ENCODE assay signal across 25 cellular contexts in the genomic region with DNA sequence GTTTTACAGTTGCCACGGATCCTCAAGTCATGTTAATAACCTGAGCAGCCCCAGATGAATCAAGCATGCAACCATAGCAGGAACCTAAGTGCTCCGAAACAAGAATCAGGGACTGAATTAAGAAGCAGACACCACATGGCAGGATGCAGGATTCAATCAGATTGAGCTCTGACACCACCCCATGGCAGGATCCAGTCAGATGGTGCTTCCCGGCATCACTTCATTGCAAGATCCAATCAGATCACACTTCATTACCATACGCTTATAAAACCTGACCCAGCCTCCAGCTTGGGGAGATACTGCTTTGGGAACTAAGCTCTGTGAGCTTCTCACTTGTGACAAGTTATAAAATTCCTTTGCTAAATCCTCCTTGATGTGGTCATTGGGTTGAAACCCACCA. TPM values are rescaled to one million over a fixed set of nuclear protein-coding genes. Genes with fewer than 3 reads are reported as not detected.
DNase-seq lines count a peak whose midpoint lies in the region; ATAC-seq, FAIRE-seq and TF ChIP-seq lines count a peak whose summit lies in the region.
"Had no signal": no experiment of that assay in that cellular context is flagged by ENCODE, and none has a peak within 500 bp of the region (broad histone marks: within the 10 kb centered on the region; RNA-seq: fewer than 3 reads in every experiment).

No MANE protein-coding gene starts in this region.

- H3K4me1 Mint-ChIP-seq in GM23338: no peaks in the 10 kb centered on the region
- H3K4me1 Mint-ChIP-seq: T-helper 17 cell had no signal

- H3K4me3 ChIP-seq in GM23338 (no peak overlapping the region), Karpas-422 (ENCODE audit: low read length) (no peak overlapping the region), bronchial epithelial cell (ENCODE audit: low read depth, low read length) (no peak overlapping the region), prostate gland (no peak overlapping the region)
- H3K4me3 ChIP-seq: GM12878, SK-N-MC had no signal

- H3K9me3 Mint-ChIP-seq in GM23338: no peaks in the 10 kb centered on the region

- TF ChIP-seq POLR2A in prostate gland (IDR thresholded peaks at IDR 0.05): no peak

- H3K27ac ChIP-seq in GM23338 (ENCODE audit: low read depth) (no peak overlapping the region), Karpas-422 (ENCODE audit: low read length) (no peak overlapping the region), prostate gland (no peak overlapping the region)
- H3K27ac ChIP-seq: SK-N-MC had no signal

- no peak overlapping the region for H3K27ac Mint-ChIP-seq in GM23338
- H3K27ac Mint-ChIP-seq: T-helper 17 cell had no signal

- H3K4me2 ChIP-seq in GM23338: no peak overlapping the region
- peak overlapping the region; percentile 9 for H3K4me2 ChIP-seq in Karpas-422 (ENCODE audit: low read depth, low read length, poor library complexity, severe bottlenecking)

- no peaks in the 10 kb centered on the region for H3F3A ChIP-seq in GM23338 (replicated peaks; ENCODE audit: low read depth)

- H3K4me3 Mint-ChIP-seq in GM23338: no peak overlapping the region
- H3K4me3 Mint-ChIP-seq: T-helper 17 cell had no signal

- WGBS in prostate gland: 73% methylated on average over 4 of the region's 4 CpGs

- TF ChIP-seq CTCF in GM23338 (conservative IDR thresholded peaks at IDR 0.05; ENCODE audit: low read depth in 2 of 2): no peak
- no peak for TF ChIP-seq CTCF in bronchial epithelial cell (IDR thresholded peaks at IDR 0.05; ENCODE audit: insufficient read depth, low read length, severe bottlenecking)
- no peak for TF ChIP-seq CTCF in prostate gland (IDR thresholded peaks at IDR 0.05)

- H3K79me2 ChIP-seq in GM23338 (replicated peaks; ENCODE audit: insufficient read depth) (no peaks in the 10 kb centered on the region), Karpas-422 (ENCODE audit: low read length) (no peaks in the 10 kb centered on the region)

- H3K36me3 ChIP-seq in GM23338 (ENCODE audit: insufficient read depth) (no peaks in the 10 kb centered on the region), Karpas-422 (ENCODE audit: insufficient read depth, low read length) (no peaks in the 10 kb centered on the region), bronchial epithelial cell (ENCODE audit: control insufficient read depth, insufficient read depth, low read length) (no peaks in the 10 kb centered on the region), prostate gland (no peaks in the 10 kb centered on the region)

- no peak for ATAC-seq in GM23338
- no peak for ATAC-seq in HG03039 (IDR thresholded peaks at IDR 0.05; ENCODE audit: unreplicated experiment)
- ATAC-seq: GM12878, Panc1, T-helper 17 cell had no signal

- intact Hi-C loops in prostate gland (cut with DNase I): no loop called here

- H3K9ac ChIP-seq in Karpas-422 (ENCODE audit: low read length): no peak overlapping the region

- FAIRE-seq in bronchial epithelial cell (lab: Jason Lieb, UNC): peak; percentile 90
- FAIRE-seq: GM12878, H54 had no signal

- H3K9me2 ChIP-seq in GM23338 (ENCODE audit: insufficient read depth) (no peaks in the 10 kb centered on the region), Karpas-422 (replicated peaks; ENCODE audit: insufficient read depth, low read length) (no peaks in the 10 kb centered on the region)

- H3K9me3 ChIP-seq in Karpas-422 (ENCODE audit: low read length): no peaks in the 10 kb centered on the region
- H3K9me3 ChIP-seq in prostate gland: no peaks in the 10 kb centered on the region

- peak; percentile 21 for DNase-seq in GM23338 (ENCODE audit: low spot score)
- peak; percentile 65 for DNase-seq in Karpas-422
- peak; percentile 6 for DNase-seq in RPMI7951 (ENCODE audit: low read depth)
- no peak for DNase-seq in bronchial epithelial cell (ENCODE audit: low read depth)
- DNase-seq in iPS-NIHi11 (ENCODE audit: low spot score): no peak
- DNase-seq in DMS79 treated with DMSO at 0.1 percent for 48 hours (lab: John Stamatoyannopoulos, UW): no peak
- DNase-seq in prostate gland (ENCODE audit: low spot score): no peak
- DNase-seq: DMS53, EL, GDM1, KG1, NCI-H1092 treated with DMSO at 0.1 percent for 48 hours, NCI-H1436, NCI-H187 treated with DMSO at 0.1 percent for 48 hours, NCI-H2107, NCI-H524, NCI-H748 treated with DMSO at 0.1 percent for 48 hours, SHP77 treated with DMSO at 0.1 percent for 48 hours, SW 1271, T-helper 17 cell had no signal

- no peaks in the 10 kb centered on the region for H3K36me3 Mint-ChIP-seq in GM23338 (ENCODE audit: low read depth)

- H2AFZ ChIP-seq in GM23338: no peak overlapping the region
- 0 out of 2 replicates have a peak overlapping the region, but pooled peaks have one; percentile 13 for H2AFZ ChIP-seq in Karpas-422 (ENCODE audit: low read length)

- H3K27me3 Mint-ChIP-seq in GM23338 (ENCODE audit: insufficient read depth, low read depth, poor library complexity): peaks cover 2% of the 10 kb centered on the region

- H4K20me1 ChIP-seq in GM23338 (replicated peaks; ENCODE audit: insufficient read depth) (no peaks in the 10 kb centered on the region), Karpas-422 (ENCODE audit: insufficient read depth, low read depth, low read length) (no peaks in the 10 kb centered on the region)

- no peaks in the 10 kb centered on the region for H3K4me1 ChIP-seq in GM23338 (ENCODE audit: insufficient read depth)
- peaks cover 11% of the 10 kb centered on the region for H3K4me1 ChIP-seq in Karpas-422 (ENCODE audit: low read length)
- H3K4me1 ChIP-seq in prostate gland (replicated peaks): no peaks in the 10 kb centered on the region

- no peaks in the 10 kb centered on the region for H3K27me3 ChIP-seq in GM23338 (ENCODE audit: insufficient read depth)
- no peaks in the 10 kb centered on the region for H3K27me3 ChIP-seq in Karpas-422 (ENCODE audit: low read length)
- no peaks in the 10 kb centered on the region for H3K27me3 ChIP-seq in bronchial epithelial cell (ENCODE audit: control insufficient read depth, insufficient read depth, low read length)
- H3K27me3 ChIP-seq in prostate gland (replicated peaks; ENCODE audit: insufficient read depth): no peaks in the 10 kb centered on the region

TF ChIP-seq in GM23338, 12 proteins besides CTCF, POLR2A, EP300 and RAD21 (continues in another document):
- TF ChIP-seq EZH2phosphoT487 (IDR thresholded peaks at IDR 0.05; ENCODE audit: unreplicated experiment): no peak
- TF ChIP-seq, protein P1, sequence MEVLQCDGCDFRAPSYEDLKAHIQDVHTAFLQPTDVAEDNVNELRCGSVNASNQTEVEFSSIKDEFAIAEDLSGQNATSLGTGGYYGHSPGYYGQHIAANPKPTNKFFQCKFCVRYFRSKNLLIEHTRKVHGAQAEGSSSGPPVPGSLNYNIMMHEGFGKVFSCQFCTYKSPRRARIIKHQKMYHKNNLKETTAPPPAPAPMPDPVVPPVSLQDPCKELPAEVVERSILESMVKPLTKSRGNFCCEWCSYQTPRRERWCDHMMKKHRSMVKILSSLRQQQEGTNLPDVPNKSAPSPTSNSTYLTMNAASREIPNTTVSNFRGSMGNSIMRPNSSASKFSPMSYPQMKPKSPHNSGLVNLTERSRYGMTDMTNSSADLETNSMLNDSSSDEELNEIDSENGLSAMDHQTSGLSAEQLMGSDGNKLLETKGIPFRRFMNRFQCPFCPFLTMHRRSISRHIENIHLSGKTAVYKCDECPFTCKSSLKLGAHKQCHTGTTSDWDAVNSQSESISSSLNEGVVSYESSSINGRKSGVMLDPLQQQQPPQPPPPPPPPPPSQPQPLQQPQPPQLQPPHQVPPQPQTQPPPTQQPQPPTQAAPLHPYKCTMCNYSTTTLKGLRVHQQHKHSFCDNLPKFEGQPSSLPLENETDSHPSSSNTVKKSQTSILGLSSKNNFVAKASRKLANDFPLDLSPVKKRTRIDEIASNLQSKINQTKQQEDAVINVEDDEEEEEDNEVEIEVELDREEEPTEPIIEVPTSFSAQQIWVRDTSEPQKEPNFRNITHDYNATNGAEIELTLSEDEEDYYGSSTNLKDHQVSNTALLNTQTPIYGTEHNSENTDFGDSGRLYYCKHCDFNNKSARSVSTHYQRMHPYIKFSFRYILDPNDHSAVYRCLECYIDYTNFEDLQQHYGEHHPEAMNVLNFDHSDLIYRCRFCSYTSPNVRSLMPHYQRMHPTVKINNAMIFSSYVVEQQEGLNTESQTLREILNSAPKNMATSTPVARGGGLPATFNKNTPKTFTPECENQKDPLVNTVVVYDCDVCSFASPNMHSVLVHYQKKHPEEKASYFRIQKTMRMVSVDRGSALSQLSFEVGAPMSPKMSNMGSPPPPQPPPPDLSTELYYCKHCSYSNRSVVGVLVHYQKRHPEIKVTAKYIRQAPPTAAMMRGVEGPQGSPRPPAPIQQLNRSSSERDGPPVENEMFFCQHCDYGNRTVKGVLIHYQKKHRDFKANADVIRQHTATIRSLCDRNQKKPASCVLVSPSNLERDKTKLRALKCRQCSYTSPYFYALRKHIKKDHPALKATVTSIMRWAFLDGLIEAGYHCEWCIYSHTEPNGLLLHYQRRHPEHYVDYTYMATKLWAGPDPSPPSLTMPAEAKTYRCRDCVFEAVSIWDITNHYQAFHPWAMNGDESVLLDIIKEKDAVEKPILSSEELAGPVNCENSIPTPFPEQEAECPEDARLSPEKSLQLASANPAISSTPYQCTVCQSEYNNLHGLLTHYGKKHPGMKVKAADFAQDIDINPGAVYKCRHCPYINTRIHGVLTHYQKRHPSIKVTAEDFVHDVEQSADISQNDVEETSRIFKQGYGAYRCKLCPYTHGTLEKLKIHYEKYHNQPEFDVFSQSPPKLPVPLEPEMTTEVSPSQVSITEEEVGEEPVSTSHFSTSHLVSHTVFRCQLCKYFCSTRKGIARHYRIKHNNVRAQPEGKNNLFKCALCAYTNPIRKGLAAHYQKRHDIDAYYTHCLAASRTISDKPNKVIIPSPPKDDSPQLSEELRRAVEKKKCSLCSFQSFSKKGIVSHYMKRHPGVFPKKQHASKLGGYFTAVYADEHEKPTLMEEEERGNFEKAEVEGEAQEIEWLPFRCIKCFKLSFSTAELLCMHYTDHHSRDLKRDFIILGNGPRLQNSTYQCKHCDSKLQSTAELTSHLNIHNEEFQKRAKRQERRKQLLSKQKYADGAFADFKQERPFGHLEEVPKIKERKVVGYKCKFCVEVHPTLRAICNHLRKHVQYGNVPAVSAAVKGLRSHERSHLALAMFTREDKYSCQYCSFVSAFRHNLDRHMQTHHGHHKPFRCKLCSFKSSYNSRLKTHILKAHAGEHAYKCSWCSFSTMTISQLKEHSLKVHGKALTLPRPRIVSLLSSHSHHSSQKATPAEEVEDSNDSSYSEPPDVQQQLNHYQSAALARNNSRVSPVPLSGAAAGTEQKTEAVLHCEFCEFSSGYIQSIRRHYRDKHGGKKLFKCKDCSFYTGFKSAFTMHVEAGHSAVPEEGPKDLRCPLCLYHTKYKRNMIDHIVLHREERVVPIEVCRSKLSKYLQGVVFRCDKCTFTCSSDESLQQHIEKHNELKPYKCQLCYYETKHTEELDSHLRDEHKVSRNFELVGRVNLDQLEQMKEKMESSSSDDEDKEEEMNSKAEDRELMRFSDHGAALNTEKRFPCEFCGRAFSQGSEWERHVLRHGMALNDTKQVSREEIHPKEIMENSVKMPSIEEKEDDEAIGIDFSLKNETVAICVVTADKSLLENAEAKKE (CRISPR knock-in tag; IDR thresholded peaks at IDR 0.05): no peak

RNA-seq across cellular contexts. Expression of a gene that starts 55.3 kb away (rescaled TPM):
- total RNA-seq in GM23338 (2014; rRNA removed; shearing (Covaris generic)): 1.2 and 3.0 TPM in 2 replicates
- polyA plus RNA-seq in GM23338 (2016; fragmentation: Nextera tagmentation; extraction: Ambion mirVana): 1.0 and 1.5 TPM in 2 replicates
- 0.47 and 0.67 TPM in 2 replicates for total RNA-seq in Karpas-422 (2014; rRNA removed; shearing (Covaris generic); ENCODE audit: low replicate concordance)
- total RNA-seq in RPMI7951 (2014; rRNA removed; shearing (Covaris generic)): 0.60 and 0.68 TPM in 2 replicates
- total RNA-seq in bronchial epithelial cell: not detected in 2 replicates
- 1 to 10 TPM in 1 of 2 donors, under 1 TPM in 1; 0.05 to 1.1 TPM for total RNA-seq in prostate gland

Comparison
In these comparisons a context has a peak if more than half of its experiments do, and no peak if none do; other contexts are left out.
1. DNase-seq: peak in GM23338 (single experiment), Karpas-422 (single experiment) and RPMI7951 (single experiment); none in bronchial epithelial cell (single experiment), iPS-NIHi11 (single experiment), DMS79 treated with DMSO at 0.1 percent for 48 hours (single experiment) and prostate gland (single experiment).